Comparison of ENCODE assay signal across 14 cellular contexts in genomic region chr12:109695420-109695819, GRCh38. TPM values are rescaled to one million over a fixed set of nuclear protein-coding genes. Genes with fewer than 3 reads are reported as not detected.
"Had no signal": no experiment of that assay in that cellular context is flagged by ENCODE, and none has a peak within 500 bp of the region (broad histone marks: within the 10 kb centered on the region; RNA-seq: fewer than 3 reads in every experiment).

No MANE protein-coding gene starts in this region.

- H3K36me3 ChIP-seq: right lobe of liver, stomach had no signal

- H3K4me1 ChIP-seq: right lobe of liver had no signal

- H3K4me3 Mint-ChIP-seq: activated CD4-positive, alpha-beta memory T cell treated with anti-CD3 and anti-CD28 coated beads for 36 hours; activated CD4-positive, alpha-beta T cell treated with anti-CD3 and anti-CD28 coated beads for 36 hours; activated naive CD4-positive, alpha-beta T cell treated with anti-CD3 and anti-CD28 coated beads, Interleukin-2, amount 10 ng/mL, durations not matched to agents 7 days and 5 days; activated T-cell treated with anti-CD3 and anti-CD28 coated beads, Interleukin-2, amount 50 U/mL, for 24 hours; natural killer cell treated with Interleukin-12 subunit alpha and Interleukin-12 subunit beta and Interleukin-15 and Interleukin-18, amount 100 ng/mL, for 72 hours had no signal

- H3K36me3 Mint-ChIP-seq: activated CD4-positive, alpha-beta memory T cell treated with anti-CD3 and anti-CD28 coated beads for 36 hours; activated naive CD4-positive, alpha-beta T cell treated with anti-CD3 and anti-CD28 coated beads, Interleukin-2, amount 10 ng/mL, durations not matched to agents 7 days and 5 days; natural killer cell treated with Interleukin-12 subunit alpha and Interleukin-12 subunit beta and Interleukin-15 and Interleukin-18, amount 100 ng/mL, for 72 hours had no signal

- H3K27ac Mint-ChIP-seq: activated CD4-positive, alpha-beta memory T cell treated with anti-CD3 and anti-CD28 coated beads for 36 hours; activated CD4-positive, alpha-beta T cell treated with anti-CD3 and anti-CD28 coated beads for 36 hours; activated naive CD4-positive, alpha-beta T cell treated with anti-CD3 and anti-CD28 coated beads, Interleukin-2, amount 10 ng/mL, durations not matched to agents 7 days and 5 days; activated T-cell treated with anti-CD3 and anti-CD28 coated beads, Interleukin-2, amount 50 U/mL, for 24 hours; natural killer cell treated with Interleukin-12 subunit alpha and Interleukin-12 subunit beta and Interleukin-15 and Interleukin-18, amount 100 ng/mL, for 72 hours had no signal

- H3K4me3 ChIP-seq: right lobe of liver, stomach had no signal

- H3K4me1 Mint-ChIP-seq: activated CD4-positive, alpha-beta T cell treated with anti-CD3 and anti-CD28 coated beads for 36 hours; activated naive CD4-positive, alpha-beta T cell treated with anti-CD3 and anti-CD28 coated beads, Interleukin-2, amount 10 ng/mL, durations not matched to agents 7 days and 5 days had no signal

- FAIRE-seq: astrocyte, bronchial epithelial cell, keratinocyte had no signal

- H3K9me3 Mint-ChIP-seq: activated CD4-positive, alpha-beta memory T cell treated with anti-CD3 and anti-CD28 coated beads for 36 hours; activated naive CD4-positive, alpha-beta T cell treated with anti-CD3 and anti-CD28 coated beads, Interleukin-2, amount 10 ng/mL, durations not matched to agents 7 days and 5 days; activated T-cell treated with anti-CD3 and anti-CD28 coated beads, Interleukin-2, amount 50 U/mL, for 24 hours; natural killer cell treated with Interleukin-12 subunit alpha and Interleukin-12 subunit beta and Interleukin-15 and Interleukin-18, amount 100 ng/mL, for 72 hours had no signal

- H3K27me3 ChIP-seq: right lobe of liver had no signal

- ATAC-seq: activated CD4-positive, alpha-beta T cell treated with anti-CD3 and anti-CD28 coated beads for 36 hours; esophagus mucosa; natural killer cell treated with Interleukin-12 subunit alpha and Interleukin-12 subunit beta and Interleukin-15 and Interleukin-18, amount 100 ng/mL, for 72 hours had no signal

- H3K9me3 ChIP-seq: right lobe of liver, stomach had no signal

- H3K27ac ChIP-seq: right lobe of liver, stomach had no signal

- DNase-seq: activated CD4-positive, alpha-beta memory T cell treated with anti-CD3 and anti-CD28 coated beads for 36 hours; activated CD4-positive, alpha-beta T cell treated with anti-CD3 and anti-CD28 coated beads for 36 hours; activated naive CD4-positive, alpha-beta T cell treated with anti-CD3 and anti-CD28 coated beads, Interleukin-2, amount 10 ng/mL, durations not matched to agents 7 days and 5 days; activated T-cell treated with anti-CD3 and anti-CD28 coated beads, Interleukin-2, amount 50 U/mL, for 24 hours; left ventricle myocardium superior; right lobe of liver; stomach; T-helper 1 cell; T1000 had no signal

RNA-seq across cellular contexts. Expression of gene FAM222A, which starts 18.2 kb away (rescaled TPM):
- total RNA-seq: bronchial epithelial cell had no signal
